ENCODE assay signal across 1 cellular context in genomic region chr12:7129647-7130536, GRCh38.
TF ChIP-seq lines count a peak whose summit lies in the region.

TSS of gene CLSTN3 (plus strand) at chr12:7130371. CDS start at chr12:7130649, 278 bp downstream.

TF ChIP-seq in GM12878, 131 proteins besides CTCF, POLR2A, EP300 and RAD21 (continued from another document):
- no peak for TF ChIP-seq IRF5 (IDR thresholded peaks at IDR 0.05; ENCODE audit: borderline replicate concordance)
- no peak for TF ChIP-seq ZNF274 (IDR thresholded peaks at IDR 0.05; ENCODE audit: insufficient read depth, insufficient read length)
- TF ChIP-seq SMARCA5 (IDR thresholded peaks at IDR 0.05) = no peak
- no peak for TF ChIP-seq YBX1 (IDR thresholded peaks at IDR 0.05)
- TF ChIP-seq ATF2 (IDR thresholded peaks at IDR 0.05; ENCODE audit: low read length) = 0 out of 2 replicates have a peak, but pooled peaks have one; percentile 38
- no peak for TF ChIP-seq SKIL (IDR thresholded peaks at IDR 0.05; ENCODE audit: low read depth, poor library complexity, severe bottlenecking)
- TF ChIP-seq CHD2 (IDR thresholded peaks at IDR 0.05; ENCODE audit: borderline replicate concordance, low read depth, low read length) = peak; percentile 81; the same call in 1 of the 2 replicates
- no peak for TF ChIP-seq TARDBP (IDR thresholded peaks at IDR 0.05; ENCODE audit: borderline replicate concordance)
- TF ChIP-seq CBFB (IDR thresholded peaks at IDR 0.05; ENCODE audit: low read depth) = no peak
- no peak for TF ChIP-seq POLR2AphosphoS2 (IDR thresholded peaks at IDR 0.05; ENCODE audit: low read depth, low read length)
- peak; percentile 47 for TF ChIP-seq USF1 (IDR thresholded peaks at IDR 0.05; ENCODE audit: borderline replicate concordance, extremely low read length, insufficient read depth, low read depth, low read length)
- no peak for TF ChIP-seq NR2F1 (conservative IDR thresholded peaks at IDR 0.05)
- no peak for TF ChIP-seq BCLAF1 (IDR thresholded peaks at IDR 0.05)
- peak; percentile 90 for TF ChIP-seq NBN (IDR thresholded peaks at IDR 0.05)
- no peak for TF ChIP-seq HDAC2 (IDR thresholded peaks at IDR 0.05)
- no peak for TF ChIP-seq BRCA1 (IDR thresholded peaks at IDR 0.05; ENCODE audit: low read depth, low read length)
- no peak for TF ChIP-seq JUNB (IDR thresholded peaks at IDR 0.05)
- no peak for TF ChIP-seq MXI1 (IDR thresholded peaks at IDR 0.05; ENCODE audit: low read depth, low read length)
- TF ChIP-seq CEBPB (IDR thresholded peaks at IDR 0.05; ENCODE audit: borderline replicate concordance in 1 of 2, low read depth in 2 of 2, low read length in 2 of 2) = no peak
- TF ChIP-seq CREB1 (IDR thresholded peaks at IDR 0.05; ENCODE audit: low read depth) = peak; percentile 94
- 0 out of 2 replicates have a peak, but pooled peaks have one; percentile 21 for TF ChIP-seq GATAD2B (conservative IDR thresholded peaks at IDR 0.05; ENCODE audit: low read depth)
- TF ChIP-seq IKZF1 (conservative IDR thresholded peaks at IDR 0.05) = 0 out of 2 replicates have a peak, but pooled peaks have one; percentile 18
- TF ChIP-seq YY1 (IDR thresholded peaks at IDR 0.05; ENCODE audit: low read depth, low read length) = no peak
- no peak for TF ChIP-seq MEF2A (IDR thresholded peaks at IDR 0.05; ENCODE audit: insufficient read depth, low read depth, low read length)
- TF ChIP-seq RUNX3 (IDR thresholded peaks at IDR 0.05; ENCODE audit: low read length) = no peak
- peak; percentile 11 for TF ChIP-seq RELA (IDR thresholded peaks at IDR 0.05; ENCODE audit: borderline replicate concordance, partially characterized antibody)
- TF ChIP-seq RCOR1 (conservative IDR thresholded peaks at IDR 0.05; ENCODE audit: low read depth, low read length) = no peak
- TF ChIP-seq NRF1 (conservative IDR thresholded peaks at IDR 0.05; ENCODE audit: low read depth, low read length) = no peak
- no peak for TF ChIP-seq STAT3 (IDR thresholded peaks at IDR 0.05; ENCODE audit: low read depth, low read length)
- peak; percentile 79 for TF ChIP-seq SP1 (IDR thresholded peaks at IDR 0.05; ENCODE audit: low read depth, low read length)
- peak; percentile 47 for TF ChIP-seq MEF2B (IDR thresholded peaks at IDR 0.05; ENCODE audit: partially characterized antibody, poor library complexity, severe bottlenecking)
- TF ChIP-seq ZNF384 (IDR thresholded peaks at IDR 0.05; ENCODE audit: borderline replicate concordance, low read depth, low read length) = no peak
- peak; percentile 67; the same call in 1 of the 2 replicates for TF ChIP-seq DPF2 (IDR thresholded peaks at IDR 0.05)
- TF ChIP-seq FOXK2 (IDR thresholded peaks at IDR 0.05) = no peak
- TF ChIP-seq ZBTB40 (IDR thresholded peaks at IDR 0.05; ENCODE audit: borderline replicate concordance) = no peak
- peak; percentile 99 for TF ChIP-seq ATF7 (IDR thresholded peaks at IDR 0.05; ENCODE audit: low read depth)
- TF ChIP-seq EZH2 (IDR thresholded peaks at IDR 0.05; ENCODE audit: borderline replicate concordance, control insufficient read depth, low read depth, low read length) = no peak
- no peak for TF ChIP-seq ESRRA (IDR thresholded peaks at IDR 0.05; ENCODE audit: low read length)
- TF ChIP-seq NR2C2 (IDR thresholded peaks at IDR 0.05; ENCODE audit: borderline replicate concordance, control insufficient read depth, insufficient read length, low read depth) = no peak
- TF ChIP-seq SPI1 (IDR thresholded peaks at IDR 0.05; ENCODE audit: borderline replicate concordance, insufficient read depth, low read depth, low read length) = no peak
- TF ChIP-seq NFYA (IDR thresholded peaks at IDR 0.05; ENCODE audit: borderline replicate concordance, low read depth, low read length) = no peak
- TF ChIP-seq SUZ12 (IDR thresholded peaks at IDR 0.05; ENCODE audit: unreplicated experiment) = no peak
- 0 out of 2 replicates have a peak, but pooled peaks have one; percentile 43 for TF ChIP-seq MLLT1 (IDR thresholded peaks at IDR 0.05)
- no peak for TF ChIP-seq NFXL1 (IDR thresholded peaks at IDR 0.05; ENCODE audit: borderline replicate concordance)
TF ChIP-seq in GM12878: peak in this region for 23.
